14 cellular contexts compared by ENCODE assay signal in the genomic region with DNA sequence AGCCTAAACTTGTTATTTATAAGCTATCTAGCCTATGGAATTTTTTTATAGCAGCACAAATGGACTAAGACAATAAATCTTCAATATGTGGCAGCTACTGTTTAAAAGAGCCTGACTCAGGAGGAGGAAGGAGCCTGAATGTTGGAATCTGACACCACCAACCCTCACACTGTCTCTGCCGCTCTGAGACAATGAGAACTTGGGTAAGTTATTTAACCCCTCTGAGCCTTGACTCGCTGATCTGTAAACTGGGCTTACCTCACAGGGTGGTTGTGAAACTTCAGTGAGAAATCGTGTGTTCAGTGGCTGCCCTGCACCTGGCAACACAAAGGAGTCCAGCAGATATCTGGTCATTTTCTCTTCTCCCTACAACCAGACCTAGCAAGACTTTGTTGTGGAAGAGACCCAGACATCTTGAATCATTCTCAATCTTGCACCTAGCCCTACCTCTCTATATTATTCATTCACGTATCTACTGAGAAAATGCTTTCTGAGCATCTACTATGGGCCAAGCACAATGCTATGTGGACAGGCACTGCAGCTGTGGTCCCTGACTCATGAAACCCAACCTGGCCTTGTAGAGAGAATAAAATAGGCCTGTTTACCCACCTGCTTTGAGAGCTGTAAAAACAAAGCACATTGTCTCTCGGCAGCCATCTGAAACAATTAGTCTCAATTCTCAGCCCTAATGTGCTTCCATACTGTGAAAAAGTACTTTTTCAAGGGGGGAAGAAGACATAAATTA.
DNase-seq lines count a peak whose midpoint lies in the region; ATAC-seq, FAIRE-seq and TF ChIP-seq lines count a peak whose summit lies in the region.
"Had no signal": no experiment of that assay in that cellular context is flagged by ENCODE, and none has a peak within 500 bp of the region (broad histone marks: within the 10 kb centered on the region; RNA-seq: fewer than 3 reads in every experiment).

No MANE protein-coding gene starts in this region.

- no peak for TF ChIP-seq POLR2A in H54 (IDR thresholded peaks at IDR 0.05; ENCODE audit: low read depth, low read length)

- H3K9me3 Mint-ChIP-seq in WTC11: no peaks in the 10 kb centered on the region

- H3K36me3 Mint-ChIP-seq in WTC11: no peaks in the 10 kb centered on the region

- H3K4me3 Mint-ChIP-seq in WTC11: no peak overlapping the region

- POLR2A ChIA-PET in WTC11 (lab: Charles Lee): no interaction called here

- H3K27ac Mint-ChIP-seq in WTC11: peak overlapping the region; percentile 68

- CTCF ChIA-PET in WTC11 (lab: Charles Lee): no interaction called here

- H3K4me1 Mint-ChIP-seq in WTC11: peaks cover 28% of the 10 kb centered on the region

- H3K27me3 Mint-ChIP-seq in WTC11 (ENCODE audit: low read depth): no peaks in the 10 kb centered on the region

- no peak for FAIRE-seq in H54 (lab: Jason Lieb, UNC)
- FAIRE-seq: D721Med had no signal

- no peak for TF ChIP-seq CTCF in WTC11 (IDR thresholded peaks at IDR 0.05)

- ATAC-seq in WTC11 (peak; percentile 49), HG03196 (IDR thresholded peaks at IDR 0.05; ENCODE audit: unreplicated experiment) (no peak), GM18498 (IDR thresholded peaks at IDR 0.05; ENCODE audit: unreplicated experiment) (no peak)
- ATAC-seq: left lung had no signal

- DNase-seq in NCI-H2107 treated with DMSO at 0.1 percent for 48 hours (lab: John Stamatoyannopoulos, UW; ENCODE audit: unreplicated experiment) (peak; percentile 38), NCI-H2107 (lab: John Stamatoyannopoulos, UW) (no peak), NCI-H187 treated with DMSO at 0.1 percent for 48 hours (lab: John Stamatoyannopoulos, UW) (peak; percentile 15), WTC11 (ENCODE audit: low spot score) (no peak), dedifferentiated amniotic fluid mesenchymal stem cell (ENCODE audit: extremely low spot score) (no peak), H54 (ENCODE audit: insufficient read length, low spot score) (no peak)
- DNase-seq: 8988T; effector CD8-positive, alpha-beta T cell; Karpas-422; left lung; NK-92 treated with Interleukin-12 subunit alpha and Interleukin-12 subunit beta, amount 100 ng/mL, for 24 hours had no signal

TF ChIP-seq in WTC11, 78 proteins besides CTCF, POLR2A, EP300 and RAD21:
- TF ChIP-seq NR1H2 (CRISPR knock-in tag; IDR thresholded peaks at IDR 0.05) (no peak), ZNF121 (CRISPR knock-in tag; IDR thresholded peaks at IDR 0.05) (no peak), ZNF423 (CRISPR knock-in tag; IDR thresholded peaks at IDR 0.05) (no peak), NFE2L1 (CRISPR knock-in tag; IDR thresholded peaks at IDR 0.05) (no peak), ZNF317 (CRISPR knock-in tag; IDR thresholded peaks at IDR 0.05; ENCODE audit: borderline replicate concordance, low read depth) (no peak), EMX1 (CRISPR knock-in tag; IDR thresholded peaks at IDR 0.05) (no peak), ZSCAN18 (CRISPR knock-in tag; IDR thresholded peaks at IDR 0.05) (no peak), HMGXB4 (CRISPR knock-in tag; IDR thresholded peaks at IDR 0.05) (no peak), JAZF1 (CRISPR knock-in tag; IDR thresholded peaks at IDR 0.05) (no peak), MLX (CRISPR knock-in tag; IDR thresholded peaks at IDR 0.05) (no peak), TCF7 (CRISPR knock-in tag; IDR thresholded peaks at IDR 0.05; ENCODE audit: low read depth) (no peak), E2F5 (CRISPR knock-in tag; IDR thresholded peaks at IDR 0.05) (no peak)

Comparison
In these comparisons a context has a peak if more than half of its experiments do, and no peak if none do; other contexts are left out.
1. DNase-seq: peak in NCI-H2107 treated with DMSO at 0.1 percent for 48 hours (single experiment) and NCI-H187 treated with DMSO at 0.1 percent for 48 hours (single experiment); none in NCI-H2107 (single experiment), WTC11 (single experiment), dedifferentiated amniotic fluid mesenchymal stem cell (single experiment) and H54 (single experiment).